10 cellular contexts compared by ENCODE assay signal in genomic region chr3:169999433-169999832, GRCh38. TPM values are rescaled to one million over a fixed set of nuclear protein-coding genes. Genes with fewer than 3 reads are reported as not detected.
A peak's percentile ranks its signal among the peaks of the same experiment; 100 is the strongest.
DNase-seq lines count a peak whose midpoint lies in the region; ATAC-seq, FAIRE-seq and TF ChIP-seq lines count a peak whose summit lies in the region.
"Had no signal": no experiment of that assay in that cellular context is flagged by ENCODE, and none has a peak within 500 bp of the region (broad histone marks: within the 10 kb centered on the region; RNA-seq: fewer than 3 reads in every experiment).

No MANE protein-coding gene starts in this region.

- H4K91ac ChIP-seq in IMR-90 (ENCODE audit: insufficient read depth, low read depth, low read length): peak overlapping the region; percentile 65

- no peak for FAIRE-seq in H54 (lab: Jason Lieb, UNC)

- in situ Hi-C loops in IMR-90 (cut with MboI; ENCODE audit: low sequenced_read_pairs): no loop called here

- no peak overlapping the region for H2AFZ ChIP-seq in IMR-90 (replicated peaks; ENCODE audit: low read length, poor library complexity)

- TF ChIP-seq CTCF in GM10248 (IDR thresholded peaks at IDR 0.05; ENCODE audit: control extremely low read depth, extremely low read depth, low read depth, missing control alignments): no peak
- TF ChIP-seq CTCF in IMR-90 (conservative IDR thresholded peaks at IDR 0.05; ENCODE audit: low read depth, low read length): no peak

- peak overlapping the region; percentile 89 for H3K14ac ChIP-seq in IMR-90 (replicated peaks; ENCODE audit: low read depth, low read length)

- peak overlapping the region; percentile 98 for H2BK5ac ChIP-seq in IMR-90 (ENCODE audit: low read depth, low read length, poor library complexity, severe bottlenecking)

- TF ChIP-seq POLR2A in IMR-90 (IDR thresholded peaks at IDR 0.05; ENCODE audit: low read depth, low read length) (no peak), H54 (IDR thresholded peaks at IDR 0.05; ENCODE audit: low read depth, low read length) (no peak)

- peak overlapping the region; percentile 73 for H3K23ac ChIP-seq in IMR-90 (ENCODE audit: low read depth, low read length)

- H3K4me2 ChIP-seq in IMR-90 (ENCODE audit: low read depth, low read length): no peak overlapping the region; the same call in 1 of the 2 replicates

- peak overlapping the region; percentile 21; the same call in 2 of the 3 replicates for H2BK15ac ChIP-seq in IMR-90 (ENCODE audit: low read depth, low read length)

- no peak for TF ChIP-seq RAD21 in IMR-90 (IDR thresholded peaks at IDR 0.05; ENCODE audit: low read length)

- peak overlapping the region; percentile 84; the same call in 1 of the 2 replicates for H2BK20ac ChIP-seq in IMR-90 (ENCODE audit: low read depth, low read length)

- H4K20me1 ChIP-seq in IMR-90 (ENCODE audit: insufficient read depth, low read length): no peaks in the 10 kb centered on the region

- H3K36me3 ChIP-seq in IMR-90 (ENCODE audit: control insufficient read depth, insufficient read depth, low read length): peaks cover 4% of the 10 kb centered on the region

- no peaks in the 10 kb centered on the region for H3K27me3 Mint-ChIP-seq in T-helper 17 cell

- dilution Hi-C loops in IMR-90 (cut with HindIII; ENCODE audit: low sequenced_read_pairs, unreplicated experiment): no loop called here

- no peak overlapping the region for H3K9ac ChIP-seq in IMR-90 (ENCODE audit: low read depth, low read length)

- H3K4me1 Mint-ChIP-seq in T-helper 17 cell: peaks cover 22% of the 10 kb centered on the region

- H3K4me3 ChIP-seq in IMR-90 (ENCODE audit: insufficient read depth, low read depth, low read length): no peak overlapping the region

- intact Hi-C loops in IMR-90 (cut with micrococcal nuclease): no loop called here

- H3K4me3 Mint-ChIP-seq in T-helper 17 cell: no peak overlapping the region

- CTCF ChIA-PET in GM10248 (lab: Yijun Ruan, JAX) (interaction anchor here (0.8 to 2.3 kb wide), 6 partner anchors 13 to 137 kb away, joined by 3 to 8 read pairs (median 4); no protein-coding TSS in a partner anchor), IMR-90 (lab: Yijun Ruan, JAX) (interaction anchor here (1.0 kb wide), 1 partner anchor 22 kb away, joined by 3 read pairs; no protein-coding TSS in a partner anchor)

- H3K4ac ChIP-seq in IMR-90 (ENCODE audit: low read depth, low read length): peak overlapping the region; percentile 85

- H2AK5ac ChIP-seq in IMR-90 (ENCODE audit: low read depth, low read length): peak overlapping the region; percentile 83; the same call in 1 of the 2 replicates

- POLR2A ChIA-PET in GM10248 (lab: Yijun Ruan, JAX): interaction anchor here (0.6 kb wide), 1 partner anchor 42 kb away, joined by 3 read pairs; no protein-coding TSS in a partner anchor
- POLR2A ChIA-PET in IMR-90 (lab: Charles Lee; ENCODE audit: unreplicated experiment): no interaction called here

- H2AK9ac ChIP-seq in IMR-90 (replicated peaks; ENCODE audit: low read depth, low read length, poor library complexity): no peak overlapping the region

- H3K79me1 ChIP-seq in IMR-90 (ENCODE audit: low read depth in 1 of 2, low read length in 2 of 2): 0 out of 4 replicates have a peak, but pooled peaks cover 0 to 4% of the 10 kb centered on the region in 2 experiments

- H3K27ac ChIP-seq in IMR-90 (ENCODE audit: insufficient read depth, low read length): peak overlapping the region; percentile 81
- H3K27ac ChIP-seq: VCaP had no signal

- H3K9me3 ChIP-seq in IMR-90 (ENCODE audit: control insufficient read depth, insufficient read depth, low read length): no peaks in the 10 kb centered on the region
- H3K9me3 ChIP-seq in T-helper 17 cell (ENCODE audit: control insufficient read depth, low read length, poor library complexity, severe bottlenecking): no peaks in the 10 kb centered on the region

- no TSS peak for BruUV-seq in IMR-90 (replicated peaks; lab: Mats Ljungman, UMichigan)

- no peaks in the 10 kb centered on the region for H3K9me1 ChIP-seq in IMR-90 (ENCODE audit: insufficient read depth, low read length)

- WGBS in IMR-90 (ENCODE audit: extremely low coverage in 2 of 2, insufficient read length in 1 of 2), 2 experiments: 100% methylated on average over 1 of the region's 1 CpG; no CpG with 5 or more reads in 1 of the 2 experiments

- H2BK120ac ChIP-seq in IMR-90 (ENCODE audit: low read depth, low read length): peak overlapping the region; percentile 86

- peak overlapping the region; percentile 77; the same call in 1 of the 2 replicates for H3K18ac ChIP-seq in IMR-90 (ENCODE audit: low read depth, low read length)

- DNase-seq in GM10248 (ENCODE audit: extremely low spot score) (peak; percentile 52), IMR-90 (no peak), T-helper 17 cell (no peak), H54 (ENCODE audit: insufficient read length, low spot score) (no peak)
- DNase-seq in stimulated activated CD8-positive, alpha-beta memory T cell treated with anti-CD3 and anti-CD28 coated beads, Interleukin-4, amount 100 ng/mL, for 48 hours: no peak
- DNase-seq: NCI-H69 had no signal

- H4K5ac ChIP-seq in IMR-90 (ENCODE audit: low read depth, low read length): peak overlapping the region; percentile 65; the same call in 1 of the 2 replicates

- no peak overlapping the region for H3K56ac ChIP-seq in IMR-90 (ENCODE audit: extremely low read depth, insufficient read depth, low read length)

- H3K27ac Mint-ChIP-seq in T-helper 17 cell: no peak overlapping the region

- peaks cover 5% of the 10 kb centered on the region for H3K4me1 ChIP-seq in IMR-90 (ENCODE audit: control insufficient read depth, insufficient read depth, low read length)

- peak; percentile 90 for ATAC-seq in GM19023 (IDR thresholded peaks at IDR 0.05; ENCODE audit: unreplicated experiment)
- ATAC-seq in HG02759 (IDR thresholded peaks at IDR 0.05; ENCODE audit: unreplicated experiment): peak; percentile 91
- ATAC-seq in IMR-90 (ENCODE audit: low read depth): no peak
- ATAC-seq in T-helper 17 cell: no peak
- no peak for ATAC-seq in SK-N-SH treated with all-trans-retinoic acid at 6 μM for 48 hours

- H3K27me3 ChIP-seq in IMR-90 (ENCODE audit: control insufficient read depth, insufficient read depth, low read length): no peaks in the 10 kb centered on the region

- H4K8ac ChIP-seq in IMR-90 (ENCODE audit: low read depth in 2 of 2, low read length in 2 of 2): peak overlapping the region; percentile 51 to 73

- peaks cover 4% of the 10 kb centered on the region for H3K36me3 Mint-ChIP-seq in T-helper 17 cell (ENCODE audit: low read depth)

TF ChIP-seq in IMR-90, 13 proteins besides CTCF, POLR2A, EP300 and RAD21:
- no peak for TF ChIP-seq ELK1 (IDR thresholded peaks at IDR 0.05; ENCODE audit: borderline replicate concordance, low read depth, low read length)
- no peak for TF ChIP-seq MAFK (IDR thresholded peaks at IDR 0.05; ENCODE audit: low read depth, low read length)
- TF ChIP-seq RFX5 (IDR thresholded peaks at IDR 0.05; ENCODE audit: low read depth, low read length): no peak
- no peak for TF ChIP-seq SMC3 (IDR thresholded peaks at IDR 0.05; ENCODE audit: low read depth, low read length)
- no peak for TF ChIP-seq CHD1 (IDR thresholded peaks at IDR 0.05; ENCODE audit: low read depth, low read length)

TF ChIP-seq in SK-N-SH treated with all-trans-retinoic acid at 6 μM for 48 hours, 23 proteins besides CTCF, POLR2A, EP300 and RAD21:
- TF ChIP-seq ZC3H10 (CRISPR knock-in tag; IDR thresholded peaks at IDR 0.05): no peak

RNA-seq across cellular contexts. Expression of gene SEC62, which starts 32.8 kb away (rescaled TPM):
- total RNA-seq in IMR-90 (2012; rRNA removed) (33.2 and 52.2 TPM in 2 replicates), T-helper 17 cell (10 to 100 TPM; 85.7 to 87.4 TPM)
- polyA plus RNA-seq in IMR-90 (2012; rRNA removed): 33.3 and 36.6 TPM in 2 replicates
- 3.3 and 6.6 TPM in 2 replicates for polyA plus RNA-seq in IMR-90 (2012; cell fraction: cytosol; rRNA removed)
- polyA plus RNA-seq in IMR-90 (2012; cell fraction: nucleus; rRNA removed; ENCODE audit: low replicate concordance): 2.0 and 30.9 TPM in 2 replicates

RNA-seq across cellular contexts. Expression of gene GPR160, which starts 38.4 kb away (rescaled TPM):
- 0.18 and 0.28 TPM in 2 replicates for total RNA-seq in IMR-90 (2012; rRNA removed)
- 0.09 TPM in 2 replicates for polyA plus RNA-seq in IMR-90 (2012; rRNA removed)
- polyA plus RNA-seq in IMR-90 (2012; cell fraction: cytosol; rRNA removed): 0.02 and 0.05 TPM in 2 replicates
- 0.03 TPM in 1 of 2 replicates, not detected in the other for polyA plus RNA-seq in IMR-90 (2012; cell fraction: nucleus; rRNA removed; ENCODE audit: low replicate concordance)
- 1 to 10 TPM; 2.3 to 4.5 TPM for total RNA-seq in T-helper 17 cell

Comparison
In these comparisons a context has a peak if more than half of its experiments do, and no peak if none do; other contexts are left out.
1. ATAC-seq: peak in GM19023 (single experiment) and HG02759 (single experiment); none in IMR-90 (single experiment), T-helper 17 cell (single experiment) and SK-N-SH treated with all-trans-retinoic acid at 6 μM for 48 hours (single experiment).